ENCODE assay signal across 1 cellular context in the genomic region with DNA sequence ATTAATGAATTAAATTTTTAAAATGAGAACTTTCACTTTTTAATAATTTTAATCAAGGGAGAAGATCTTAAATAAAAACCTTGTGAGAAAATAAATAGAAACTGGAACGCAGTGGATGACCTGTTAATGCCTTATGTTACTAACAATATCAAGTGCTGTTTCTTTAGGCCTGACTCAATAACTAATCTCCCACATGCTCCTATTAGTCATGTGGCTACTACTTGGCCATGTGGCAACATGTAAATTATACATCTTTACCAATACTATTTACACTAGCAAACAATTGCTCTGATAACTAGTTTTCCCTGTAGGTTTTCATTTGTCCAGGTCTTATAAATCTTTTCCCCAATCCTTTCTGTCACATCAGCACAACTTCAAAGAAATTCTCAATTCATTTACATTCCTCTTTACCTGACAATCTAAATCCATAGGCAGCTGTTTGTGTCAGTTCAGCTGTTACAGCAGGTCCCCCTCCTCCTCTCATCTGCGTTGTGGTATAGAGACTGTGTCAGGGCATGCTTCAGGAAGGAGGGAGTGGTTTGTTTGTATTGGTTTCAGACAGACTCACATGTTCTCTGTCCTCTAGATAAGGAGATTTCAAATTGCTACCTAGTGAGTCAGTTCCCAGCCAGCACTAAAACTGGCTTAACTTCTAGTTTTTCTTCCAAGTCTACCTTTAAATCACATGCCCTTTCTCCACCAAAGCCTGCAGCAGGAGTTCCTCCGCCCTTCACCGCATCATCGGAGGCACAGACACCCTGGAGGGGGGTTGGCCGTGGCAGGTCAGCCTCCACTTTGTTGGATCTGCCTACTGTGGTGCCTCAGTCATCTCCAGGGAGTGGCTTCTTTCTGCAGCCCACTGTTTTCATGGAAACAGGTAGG.
TF ChIP-seq lines count a peak whose summit lies in the region.

No MANE protein-coding gene starts in this region.

TF ChIP-seq in K562, 482 proteins besides CTCF, POLR2A, EP300 and RAD21 (continues in another document):
- TF ChIP-seq ZNF586 (CRISPR knock-in tag; conservative IDR thresholded peaks at IDR 0.05), result no peak
- TF ChIP-seq TEAD4 (IDR thresholded peaks at IDR 0.05; ENCODE audit: low read length), result no peak
- TF ChIP-seq TEAD4 (CRISPR knock-in tag; IDR thresholded peaks at IDR 0.05; ENCODE audit: borderline replicate concordance), result no peak
- TF ChIP-seq SOX6 (IDR thresholded peaks at IDR 0.05), result peak; percentile 30; the same call in 1 of the 2 replicates
- no peak for TF ChIP-seq EWSR1 (IDR thresholded peaks at IDR 0.05; ENCODE audit: borderline replicate concordance, low read depth, partially characterized antibody)
- TF ChIP-seq FOXJ2 (tag; IDR thresholded peaks at IDR 0.05), result no peak
- TF ChIP-seq CREBBP (IDR thresholded peaks at IDR 0.05; ENCODE audit: low read depth, low read length), result no peak
- TF ChIP-seq, protein P1, sequence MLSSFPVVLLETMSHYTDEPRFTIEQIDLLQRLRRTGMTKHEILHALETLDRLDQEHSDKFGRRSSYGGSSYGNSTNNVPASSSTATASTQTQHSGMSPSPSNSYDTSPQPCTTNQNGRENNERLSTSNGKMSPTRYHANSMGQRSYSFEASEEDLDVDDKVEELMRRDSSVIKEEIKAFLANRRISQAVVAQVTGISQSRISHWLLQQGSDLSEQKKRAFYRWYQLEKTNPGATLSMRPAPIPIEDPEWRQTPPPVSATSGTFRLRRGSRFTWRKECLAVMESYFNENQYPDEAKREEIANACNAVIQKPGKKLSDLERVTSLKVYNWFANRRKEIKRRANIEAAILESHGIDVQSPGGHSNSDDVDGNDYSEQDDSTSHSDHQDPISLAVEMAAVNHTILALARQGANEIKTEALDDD (IDR thresholded peaks at IDR 0.05), result 0 out of 2 replicates have a peak, but pooled peaks have one; percentile 21
- no peak for TF ChIP-seq CREB5 (CRISPR knock-in tag; IDR thresholded peaks at IDR 0.05)
- TF ChIP-seq HEY1 (CRISPR knock-in tag; IDR thresholded peaks at IDR 0.05; ENCODE audit: borderline replicate concordance), result no peak
- TF ChIP-seq ZNF778 (CRISPR knock-in tag; IDR thresholded peaks at IDR 0.05), result no peak
- peak; percentile 64 for TF ChIP-seq ZNF316 (IDR thresholded peaks at IDR 0.05)
- no peak for TF ChIP-seq PML (IDR thresholded peaks at IDR 0.05; ENCODE audit: low read length)
- TF ChIP-seq ZNF311 (CRISPR knock-in tag; IDR thresholded peaks at IDR 0.05), result no peak
- TF ChIP-seq RBM25 (IDR thresholded peaks at IDR 0.05; ENCODE audit: low read depth, low read length, severe bottlenecking), result no peak
- no peak for TF ChIP-seq PRMT5 (CRISPR knock-in tag; IDR thresholded peaks at IDR 0.05)
- TF ChIP-seq NR3C1 (CRISPR knock-in tag; IDR thresholded peaks at IDR 0.05), result no peak
- no peak for TF ChIP-seq ZFP36 (IDR thresholded peaks at IDR 0.05; ENCODE audit: low read depth, low read length, partially characterized antibody)
- TF ChIP-seq, protein P2, sequence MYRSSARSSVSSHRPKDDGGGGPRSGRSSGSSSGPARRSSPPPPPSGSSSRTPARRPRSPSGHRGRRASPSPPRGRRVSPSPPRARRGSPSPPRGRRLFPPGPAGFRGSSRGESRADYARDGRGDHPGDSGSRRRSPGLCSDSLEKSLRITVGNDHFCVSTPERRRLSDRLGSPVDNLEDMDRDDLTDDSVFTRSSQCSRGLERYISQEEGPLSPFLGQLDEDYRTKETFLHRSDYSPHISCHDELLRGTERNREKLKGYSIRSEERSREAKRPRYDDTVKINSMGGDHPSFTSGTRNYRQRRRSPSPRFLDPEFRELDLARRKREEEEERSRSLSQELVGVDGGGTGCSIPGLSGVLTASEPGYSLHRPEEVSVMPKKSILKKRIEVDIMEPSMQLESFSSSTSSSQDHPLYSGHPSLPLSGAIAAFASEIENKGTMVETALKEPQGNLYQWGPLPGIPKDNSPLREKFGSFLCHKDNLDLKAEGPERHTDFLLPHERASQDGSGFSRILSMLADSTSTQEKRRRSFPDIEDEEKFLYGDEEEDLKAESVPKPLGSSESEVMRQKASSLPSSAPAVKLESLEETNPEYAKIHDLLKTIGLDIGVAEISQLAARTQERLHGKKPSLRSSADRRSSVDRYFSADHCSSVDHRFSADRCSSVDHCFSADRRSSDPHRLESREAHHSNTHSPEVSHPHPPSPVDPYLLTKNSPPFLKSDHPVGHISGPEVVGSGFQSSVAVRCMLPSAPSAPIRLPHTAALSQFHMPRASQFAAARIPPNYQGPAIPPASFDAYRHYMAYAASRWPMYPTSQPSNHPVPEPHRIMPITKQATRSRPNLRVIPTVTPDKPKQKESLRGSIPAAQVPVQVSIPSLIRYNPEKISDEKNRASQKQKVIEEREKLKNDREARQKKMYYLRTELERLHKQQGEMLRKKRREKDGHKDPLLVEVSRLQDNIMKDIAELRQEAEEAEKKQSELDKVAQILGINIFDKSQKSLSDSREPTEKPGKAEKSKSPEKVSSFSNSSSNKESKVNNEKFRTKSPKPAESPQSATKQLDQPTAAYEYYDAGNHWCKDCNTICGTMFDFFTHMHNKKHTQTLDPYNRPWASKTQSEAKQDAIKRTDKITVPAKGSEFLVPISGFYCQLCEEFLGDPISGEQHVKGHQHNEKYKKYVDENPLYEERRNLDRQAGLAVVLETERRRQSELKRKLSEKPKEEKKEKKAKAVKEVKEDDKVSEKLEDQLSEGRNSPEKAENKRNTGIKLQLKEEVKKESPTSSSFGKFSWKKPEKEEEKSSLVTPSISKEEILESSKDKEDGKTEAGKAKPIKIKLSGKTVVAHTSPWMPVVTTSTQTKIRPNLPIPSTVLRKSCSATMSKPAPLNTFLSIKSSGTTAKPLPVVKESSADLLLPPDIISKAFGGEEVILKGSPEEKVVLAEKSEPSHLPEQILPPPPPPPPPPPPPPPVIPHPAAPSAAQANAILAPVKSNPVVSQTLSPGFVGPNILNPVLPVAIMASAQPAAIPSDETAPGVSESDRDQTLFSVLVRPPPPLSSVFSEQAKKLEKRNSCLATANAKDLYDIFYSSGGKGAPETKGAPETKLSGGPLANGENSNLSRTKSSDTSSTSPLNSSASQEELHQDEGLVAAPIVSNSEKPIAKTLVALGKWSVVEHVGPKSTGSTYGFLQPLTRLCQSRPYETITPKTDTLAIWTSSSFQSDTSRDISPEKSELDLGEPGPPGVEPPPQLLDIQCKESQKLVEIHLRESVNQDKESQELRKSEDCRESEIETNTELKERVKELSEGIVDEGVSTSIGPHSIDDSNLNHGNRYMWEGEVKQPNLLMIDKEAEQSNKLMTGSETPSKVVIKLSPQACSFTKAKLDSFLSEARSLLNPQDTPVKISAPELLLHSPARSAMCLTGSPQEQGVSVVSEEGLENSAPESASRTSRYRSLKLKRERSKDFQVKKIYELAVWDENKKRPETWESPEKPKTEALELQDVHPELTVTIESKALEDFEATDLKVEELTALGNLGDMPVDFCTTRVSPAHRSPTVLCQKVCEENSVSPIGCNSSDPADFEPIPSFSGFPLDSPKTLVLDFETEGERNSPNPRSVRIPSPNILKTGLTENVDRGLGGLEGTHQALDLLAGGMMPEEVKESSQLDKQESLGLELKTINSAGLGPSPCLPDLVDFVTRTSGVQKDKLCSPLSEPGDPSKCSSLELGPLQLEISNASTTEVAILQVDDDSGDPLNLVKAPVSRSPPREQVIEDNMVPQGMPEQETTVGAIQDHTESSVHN (IDR thresholded peaks at IDR 0.05; ENCODE audit: borderline replicate concordance in 1 of 2, low read depth in 1 of 2), result no peak
- TF ChIP-seq ESRRB (CRISPR knock-in tag; IDR thresholded peaks at IDR 0.05; ENCODE audit: borderline replicate concordance), result no peak
- TF ChIP-seq, protein P3, sequence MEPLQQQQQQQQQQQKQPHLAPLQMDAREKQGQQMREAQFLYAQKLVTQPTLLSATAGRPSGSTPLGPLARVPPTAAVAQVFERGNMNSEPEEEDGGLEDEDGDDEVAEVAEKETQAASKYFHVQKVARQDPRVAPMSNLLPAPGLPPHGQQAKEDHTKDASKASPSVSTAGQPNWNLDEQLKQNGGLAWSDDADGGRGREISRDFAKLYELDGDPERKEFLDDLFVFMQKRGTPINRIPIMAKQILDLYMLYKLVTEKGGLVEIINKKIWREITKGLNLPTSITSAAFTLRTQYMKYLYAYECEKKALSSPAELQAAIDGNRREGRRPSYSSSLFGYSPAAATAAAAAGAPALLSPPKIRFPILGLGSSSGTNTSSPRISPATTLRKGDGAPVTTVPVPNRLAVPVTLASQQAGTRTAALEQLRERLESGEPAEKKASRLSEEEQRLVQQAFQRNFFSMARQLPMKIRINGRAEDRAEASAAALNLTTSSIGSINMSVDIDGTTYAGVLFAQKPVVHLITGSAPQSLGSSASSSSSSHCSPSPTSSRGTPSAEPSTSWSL (CRISPR knock-in tag; IDR thresholded peaks at IDR 0.05; ENCODE audit: borderline replicate concordance), result no peak
- peak; percentile 47 for TF ChIP-seq C11orf30 (IDR thresholded peaks at IDR 0.05; ENCODE audit: low read depth)
- peak; percentile 34; the same call in 1 of the 2 replicates for TF ChIP-seq MAFG (tag; conservative IDR thresholded peaks at IDR 0.05)
- TF ChIP-seq DACH1 (IDR thresholded peaks at IDR 0.05; ENCODE audit: partially characterized antibody), result no peak
- no peak for TF ChIP-seq ZBTB12 (CRISPR knock-in tag; IDR thresholded peaks at IDR 0.05)
- TF ChIP-seq ZNF282 (CRISPR knock-in tag; IDR thresholded peaks at IDR 0.05), result no peak
- TF ChIP-seq RBM39 (optimal IDR thresholded peaks at IDR 0.05; ENCODE audit: low read depth, low read length), result no peak
- TF ChIP-seq ETV5 (CRISPR knock-in tag; IDR thresholded peaks at IDR 0.05; ENCODE audit: low read depth), result no peak
- no peak for TF ChIP-seq DNMT1 (IDR thresholded peaks at IDR 0.05)
- TF ChIP-seq JUND (IDR thresholded peaks at IDR 0.05; ENCODE audit: borderline replicate concordance, low read depth, low read length), result peak; percentile 54; the same call in 1 of the 2 replicates
- peak; percentile 39; the same call in 1 of the 3 replicates for TF ChIP-seq JUND (tag; IDR thresholded peaks at IDR 0.05; ENCODE audit: borderline replicate concordance, low read depth, low read length)
- TF ChIP-seq RFX7 (CRISPR knock-in tag; IDR thresholded peaks at IDR 0.05), result no peak
- TF ChIP-seq, protein P4, sequence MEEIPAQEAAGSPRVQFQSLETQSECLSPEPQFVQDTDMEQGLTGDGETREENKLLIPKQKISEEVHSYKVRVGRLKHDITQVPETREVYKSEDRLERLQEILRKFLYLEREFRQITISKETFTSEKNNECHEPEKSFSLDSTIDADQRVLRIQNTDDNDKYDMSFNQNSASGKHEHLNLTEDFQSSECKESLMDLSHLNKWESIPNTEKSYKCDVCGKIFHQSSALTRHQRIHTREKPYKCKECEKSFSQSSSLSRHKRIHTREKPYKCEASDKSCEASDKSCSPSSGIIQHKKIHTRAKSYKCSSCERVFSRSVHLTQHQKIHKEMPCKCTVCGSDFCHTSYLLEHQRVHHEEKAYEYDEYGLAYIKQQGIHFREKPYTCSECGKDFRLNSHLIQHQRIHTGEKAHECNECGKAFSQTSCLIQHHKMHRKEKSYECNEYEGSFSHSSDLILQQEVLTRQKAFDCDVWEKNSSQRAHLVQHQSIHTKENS (CRISPR knock-in tag; IDR thresholded peaks at IDR 0.05), result no peak
- TF ChIP-seq NFXL1 (CRISPR knock-in tag; IDR thresholded peaks at IDR 0.05), result no peak
- no peak for TF ChIP-seq ELK1 (CRISPR knock-in tag; IDR thresholded peaks at IDR 0.05)
- TF ChIP-seq, protein P5, sequence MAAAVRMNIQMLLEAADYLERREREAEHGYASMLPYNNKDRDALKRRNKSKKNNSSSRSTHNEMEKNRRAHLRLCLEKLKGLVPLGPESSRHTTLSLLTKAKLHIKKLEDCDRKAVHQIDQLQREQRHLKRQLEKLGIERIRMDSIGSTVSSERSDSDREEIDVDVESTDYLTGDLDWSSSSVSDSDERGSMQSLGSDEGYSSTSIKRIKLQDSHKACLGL (CRISPR knock-in tag; IDR thresholded peaks at IDR 0.05; ENCODE audit: borderline replicate concordance, poor library complexity, severe bottlenecking), result no peak
- TF ChIP-seq NUFIP1 (IDR thresholded peaks at IDR 0.05; ENCODE audit: partially characterized antibody), result no peak
- TF ChIP-seq ZSCAN29 (IDR thresholded peaks at IDR 0.05), result no peak
- TF ChIP-seq, protein P6, sequence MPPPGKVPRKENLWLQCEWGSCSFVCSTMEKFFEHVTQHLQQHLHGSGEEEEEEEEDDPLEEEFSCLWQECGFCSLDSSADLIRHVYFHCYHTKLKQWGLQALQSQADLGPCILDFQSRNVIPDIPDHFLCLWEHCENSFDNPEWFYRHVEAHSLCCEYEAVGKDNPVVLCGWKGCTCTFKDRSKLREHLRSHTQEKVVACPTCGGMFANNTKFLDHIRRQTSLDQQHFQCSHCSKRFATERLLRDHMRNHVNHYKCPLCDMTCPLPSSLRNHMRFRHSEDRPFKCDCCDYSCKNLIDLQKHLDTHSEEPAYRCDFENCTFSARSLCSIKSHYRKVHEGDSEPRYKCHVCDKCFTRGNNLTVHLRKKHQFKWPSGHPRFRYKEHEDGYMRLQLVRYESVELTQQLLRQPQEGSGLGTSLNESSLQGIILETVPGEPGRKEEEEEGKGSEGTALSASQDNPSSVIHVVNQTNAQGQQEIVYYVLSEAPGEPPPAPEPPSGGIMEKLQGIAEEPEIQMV (tag; conservative IDR thresholded peaks at IDR 0.05; ENCODE audit: low read depth), result no peak
- peak; percentile 77 for TF ChIP-seq FOSL1 (tag; conservative IDR thresholded peaks at IDR 0.05)
- TF ChIP-seq GTF2E2 (tag; IDR thresholded peaks at IDR 0.05), result no peak
